ENCODE assay signal across 7 cellular contexts in the genomic region with DNA sequence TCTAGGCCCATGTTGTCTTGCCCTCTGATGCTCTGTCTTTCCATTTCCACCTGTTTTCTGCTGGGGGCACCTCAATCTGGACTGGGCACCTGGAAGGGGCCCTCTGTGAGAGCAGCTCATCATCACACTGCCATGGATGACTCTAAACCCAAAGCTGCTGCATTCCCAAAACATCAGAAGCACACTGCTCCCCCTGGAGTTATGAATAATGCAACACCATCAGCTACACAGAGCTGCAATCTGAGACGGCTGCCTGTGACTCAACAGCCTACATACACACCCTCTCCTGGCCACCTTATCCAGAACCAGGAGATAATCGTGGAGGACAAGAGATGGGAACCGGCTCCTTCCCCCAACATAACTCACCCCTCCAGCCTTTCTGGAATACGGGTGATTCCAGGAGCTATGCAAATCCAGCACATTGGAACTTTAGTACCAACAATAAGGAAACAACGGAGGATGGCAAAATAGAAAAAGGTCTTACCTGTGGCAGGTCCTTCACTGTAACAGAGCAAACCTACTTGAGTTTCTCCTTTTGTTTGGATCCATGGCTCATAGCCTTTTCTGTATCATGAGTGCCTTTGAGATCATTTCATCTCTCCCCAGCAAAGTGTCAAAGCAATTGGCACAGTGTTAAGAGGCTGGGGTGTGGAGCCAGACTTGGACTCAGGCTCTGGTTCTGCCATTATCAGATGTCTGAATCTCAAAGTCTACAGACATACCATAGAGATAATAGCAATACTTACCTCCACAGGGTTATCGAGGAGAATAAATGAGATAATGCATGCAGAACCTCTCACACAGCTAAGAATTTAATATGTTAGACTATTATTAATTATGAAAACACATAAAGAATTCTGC. TPM values are rescaled to one million over a fixed set of nuclear protein-coding genes. Genes with fewer than 3 reads are reported as not detected.
DNase-seq lines count a peak whose midpoint lies in the region; ATAC-seq and TF ChIP-seq lines count a peak whose summit lies in the region.

No MANE protein-coding gene starts in this region.

- H3K27me3 ChIP-seq in cardiac muscle cell (no peaks in the 10 kb centered on the region), smooth muscle cell (ENCODE audit: low read depth) (no peaks in the 10 kb centered on the region)

- H3K4me3 ChIP-seq in cardiac muscle cell, result no peak overlapping the region
- H3K4me3 ChIP-seq in smooth muscle cell, result no peak overlapping the region

- no peak overlapping the region for H3K4me2 ChIP-seq in smooth muscle cell

- H3K36me3 Mint-ChIP-seq in activated T-helper 17 cell treated with anti-CD3 and anti-CD28 coated beads, Interleukin-2, amount 50 U/mL, for 72 hours (ENCODE audit: low read depth), result peaks cover 100% of the 10 kb centered on the region

- H3K27me3 Mint-ChIP-seq in activated T-helper 17 cell treated with anti-CD3 and anti-CD28 coated beads, Interleukin-2, amount 50 U/mL, for 72 hours, result no peaks in the 10 kb centered on the region

- H3K27ac Mint-ChIP-seq in activated T-helper 17 cell treated with anti-CD3 and anti-CD28 coated beads, Interleukin-2, amount 50 U/mL, for 72 hours, result peak overlapping the region; percentile 1

- peak overlapping the region; percentile 85 for H3K27ac ChIP-seq in cardiac muscle cell
- peak overlapping the region; percentile 55 for H3K27ac ChIP-seq in smooth muscle cell (ENCODE audit: low read depth)

- H3K4me1 ChIP-seq in cardiac muscle cell (ENCODE audit: low read depth), result peaks cover 79% of the 10 kb centered on the region
- peaks cover 16% of the 10 kb centered on the region for H3K4me1 ChIP-seq in smooth muscle cell (ENCODE audit: low read depth)

- H3K9me3 Mint-ChIP-seq in activated T-helper 17 cell treated with anti-CD3 and anti-CD28 coated beads, Interleukin-2, amount 50 U/mL, for 72 hours, result no peaks in the 10 kb centered on the region

- TF ChIP-seq CTCF in cardiac muscle cell (IDR thresholded peaks at IDR 0.05; ENCODE audit: low read depth, low read length) (peak; percentile 71), smooth muscle cell (IDR thresholded peaks at IDR 0.05; ENCODE audit: borderline replicate concordance, insufficient read depth, poor library complexity, severe bottlenecking) (peak; percentile 51)

- no peak overlapping the region for H3K9ac ChIP-seq in smooth muscle cell (ENCODE audit: low read depth)

- H3K36me3 ChIP-seq in cardiac muscle cell (peaks cover 9% of the 10 kb centered on the region), smooth muscle cell (ENCODE audit: low read depth) (no peaks in the 10 kb centered on the region)

- no peaks in the 10 kb centered on the region for H4K20me1 ChIP-seq in smooth muscle cell (ENCODE audit: low read depth)

- DNase-seq in EL, result peak; percentile 86
- peak; percentile 34 to 39 for DNase-seq in Kasumi-1 (lab: John Stamatoyannopoulos, UW)
- DNase-seq in cardiac muscle cell (ENCODE audit: low read depth in 1 of 2, low spot score in 1 of 2), result peak; percentile 69 to 92
- DNase-seq in smooth muscle cell (lab: John Stamatoyannopoulos, UW; ENCODE audit: unreplicated experiment), result no peak
- DNase-seq in activated CD4-positive, CD25-positive, alpha-beta regulatory T cell (lab: John Stamatoyannopoulos, UW), result no peak

- H3K4me1 Mint-ChIP-seq in activated T-helper 17 cell treated with anti-CD3 and anti-CD28 coated beads, Interleukin-2, amount 50 U/mL, for 72 hours, result peaks cover 25% of the 10 kb centered on the region

- ATAC-seq in activated T-helper 17 cell treated with anti-CD3 and anti-CD28 coated beads, Interleukin-2, amount 50 U/mL, for 72 hours (replicated peaks), result peak; percentile 19
- no peak for ATAC-seq in HG03469 (IDR thresholded peaks at IDR 0.05; ENCODE audit: unreplicated experiment)

- no peaks in the 10 kb centered on the region for H3K79me2 ChIP-seq in smooth muscle cell (ENCODE audit: low read depth)

- WGBS in smooth muscle cell (ENCODE audit: low lambda C conversion rate), result 38% methylated on average over 6 of the region's 6 CpGs

- no peak overlapping the region for H3K4me3 Mint-ChIP-seq in activated T-helper 17 cell treated with anti-CD3 and anti-CD28 coated beads, Interleukin-2, amount 50 U/mL, for 72 hours

- no peak overlapping the region for H2AFZ ChIP-seq in smooth muscle cell (ENCODE audit: low read depth)

- peaks cover 7% of the 10 kb centered on the region for H3F3A ChIP-seq in smooth muscle cell (ENCODE audit: low read depth)

- H3K9me3 ChIP-seq in cardiac muscle cell (ENCODE audit: low read depth) (no peaks in the 10 kb centered on the region), smooth muscle cell (replicated peaks; ENCODE audit: low read depth) (no peaks in the 10 kb centered on the region)

RNA-seq across cellular contexts. Expression of a gene that starts 29.3 kb away (rescaled TPM):
- total RNA-seq in activated T-helper 17 cell treated with anti-CD3 and anti-CD28 coated beads, Interleukin-2, amount 50 U/mL, for 72 hours, result 100 to 1,000 TPM; 304 to 372 TPM
- total RNA-seq in cardiac muscle cell (201 and 263 TPM in 2 replicates), smooth muscle cell (89.8 and 132 TPM in 2 replicates)
- polyA plus RNA-seq in cardiac muscle cell (264 and 281 TPM in 2 replicates), smooth muscle cell (121 and 142 TPM in 2 replicates)

RNA-seq across cellular contexts. Expression of a gene that starts 42.8 kb away (rescaled TPM):
- 10 to 100 TPM; 32.2 to 65.6 TPM for total RNA-seq in activated T-helper 17 cell treated with anti-CD3 and anti-CD28 coated beads, Interleukin-2, amount 50 U/mL, for 72 hours
- total RNA-seq in cardiac muscle cell (15.8 and 28.5 TPM in 2 replicates), smooth muscle cell (11.2 and 13.5 TPM in 2 replicates)
- polyA plus RNA-seq in cardiac muscle cell (16.2 and 17.8 TPM in 2 replicates), smooth muscle cell (12.3 and 13.8 TPM in 2 replicates)

Comparison
In these comparisons a context has a peak if more than half of its experiments do, and no peak if none do; other contexts are left out.
1. DNase-seq: peak in EL (single experiment), Kasumi-1 (2 of 2) and cardiac muscle cell (2 of 2); none in smooth muscle cell (single experiment) and activated CD4-positive, CD25-positive, alpha-beta regulatory T cell (0 of 4).